21 cellular contexts compared by ENCODE assay signal in genomic region chr7:38550881-38551280, GRCh38.
A peak's percentile ranks its signal among the peaks of the same experiment; 100 is the strongest.
DNase-seq lines count a peak whose midpoint lies in the region; ATAC-seq, FAIRE-seq and TF ChIP-seq lines count a peak whose summit lies in the region.
"Had no signal": no experiment of that assay in that cellular context is flagged by ENCODE, and none has a peak within 500 bp of the region (broad histone marks: within the 10 kb centered on the region; RNA-seq: fewer than 3 reads in every experiment).

No MANE protein-coding gene starts in this region.

- H3F3A ChIP-seq in GM23338 (replicated peaks; ENCODE audit: low read depth): no peaks in the 10 kb centered on the region

- H3K9me3 Mint-ChIP-seq in GM23338 (no peaks in the 10 kb centered on the region), astrocyte (ENCODE audit: unreplicated experiment) (no peaks in the 10 kb centered on the region)

- H4K20me1 ChIP-seq in BLaER1: no peaks in the 10 kb centered on the region
- no peaks in the 10 kb centered on the region for H4K20me1 ChIP-seq in GM23338 (replicated peaks; ENCODE audit: insufficient read depth)
- no peaks in the 10 kb centered on the region for H4K20me1 ChIP-seq in astrocyte (ENCODE audit: insufficient read depth, low read length)

- FAIRE-seq in astrocyte (lab: Jason Lieb, UNC): peak; percentile 23
- FAIRE-seq: A549, GM19239 had no signal

- H3K27me3 Mint-ChIP-seq in GM23338 (ENCODE audit: insufficient read depth, low read depth, poor library complexity) (no peaks in the 10 kb centered on the region), astrocyte (ENCODE audit: low read depth, unreplicated experiment) (no peaks in the 10 kb centered on the region)

- no peaks in the 10 kb centered on the region for H3K9me3 ChIP-seq in BLaER1
- no peaks in the 10 kb centered on the region for H3K9me3 ChIP-seq in astrocyte (ENCODE audit: insufficient read depth, low read depth, low read length)
- H3K9me3 ChIP-seq: A549 had no signal

- TF ChIP-seq CTCF in GM23338 (conservative IDR thresholded peaks at IDR 0.05; ENCODE audit: low read depth in 2 of 2): no peak
- no peak for TF ChIP-seq CTCF in astrocyte (IDR thresholded peaks at IDR 0.05; ENCODE audit: insufficient read depth, low read depth, low read length)
- TF ChIP-seq CTCF in lower leg skin (IDR thresholded peaks at IDR 0.05): no peak

- H2AFZ ChIP-seq in GM23338 (no peak overlapping the region), astrocyte (ENCODE audit: low read depth, low read length) (no peak overlapping the region)

- H3K4me3 ChIP-seq in BLaER1 (no peak overlapping the region), GM23338 (no peak overlapping the region), astrocyte (ENCODE audit: insufficient read depth, low read depth, low read length) (no peak overlapping the region), lower leg skin (ENCODE audit: low read depth, poor library complexity, severe bottlenecking) (no peak overlapping the region)
- H3K4me3 ChIP-seq: A549 had no signal

- H3K4me1 Mint-ChIP-seq in GM23338 (peaks cover 15% of the 10 kb centered on the region), astrocyte (ENCODE audit: low read depth, unreplicated experiment) (no peaks in the 10 kb centered on the region)

- no peak for TF ChIP-seq POLR2A in lower leg skin (IDR thresholded peaks at IDR 0.05)

- H3K4me2 ChIP-seq in BLaER1 (peak overlapping the region; percentile 36), GM23338 (no peak overlapping the region), astrocyte (ENCODE audit: low read length) (no peak overlapping the region)
- H3K4me2 ChIP-seq: A549 had no signal

- H3K9ac ChIP-seq in BLaER1 (no peak overlapping the region), astrocyte (ENCODE audit: low read length) (no peak overlapping the region)

- no peak; the same call in 2 of the 3 replicates for ATAC-seq in GM23338
- ATAC-seq: A549, Panc1, Right ventricle myocardium inferior had no signal

- H3K27ac Mint-ChIP-seq in GM23338 (no peak overlapping the region), astrocyte (ENCODE audit: unreplicated experiment) (no peak overlapping the region)

- no peak overlapping the region for H3K27ac ChIP-seq in BLaER1
- no peak overlapping the region for H3K27ac ChIP-seq in GM23338 (ENCODE audit: low read depth)
- no peak overlapping the region for H3K27ac ChIP-seq in astrocyte (ENCODE audit: low read depth, low read length)
- H3K27ac ChIP-seq: A549 had no signal

- H3K36me3 Mint-ChIP-seq in GM23338 (ENCODE audit: low read depth) (no peaks in the 10 kb centered on the region), astrocyte (ENCODE audit: low read depth, unreplicated experiment) (no peaks in the 10 kb centered on the region)

- H3K79me2 ChIP-seq in GM23338 (replicated peaks; ENCODE audit: insufficient read depth): no peaks in the 10 kb centered on the region
- no peaks in the 10 kb centered on the region for H3K79me2 ChIP-seq in astrocyte (ENCODE audit: insufficient read depth, low read length)

- H3K36me3 ChIP-seq in BLaER1 (no peaks in the 10 kb centered on the region), GM23338 (ENCODE audit: insufficient read depth) (0 out of 2 replicates have a peak, but pooled peaks cover 3% of the 10 kb centered on the region), astrocyte (ENCODE audit: insufficient read depth, low read length) (no peaks in the 10 kb centered on the region)

- no peaks in the 10 kb centered on the region for H3K27me3 ChIP-seq in BLaER1
- H3K27me3 ChIP-seq in GM23338 (ENCODE audit: insufficient read depth): no peaks in the 10 kb centered on the region
- no peaks in the 10 kb centered on the region for H3K27me3 ChIP-seq in astrocyte (ENCODE audit: insufficient read depth, low read length)

- no peaks in the 10 kb centered on the region for H3K9me2 ChIP-seq in GM23338 (ENCODE audit: insufficient read depth)

- no peak overlapping the region for H3K4me3 Mint-ChIP-seq in GM23338
- no peak overlapping the region for H3K4me3 Mint-ChIP-seq in astrocyte (ENCODE audit: unreplicated experiment)

- DNase-seq in GM23338 (ENCODE audit: low spot score): peak; percentile 19
- peak; percentile 55 for DNase-seq in NCI-H2171 (lab: John Stamatoyannopoulos, UW)
- DNase-seq in astrocyte (ENCODE audit: low read depth): peak; percentile 2
- no peak for DNase-seq in mesenteric fat pad (ENCODE audit: low spot score)
- no peak for DNase-seq in activated gamma-delta T cell (lab: John Stamatoyannopoulos, UW)
- DNase-seq in GM19240 (ENCODE audit: insufficient read length, low spot score): no peak
- no peak for DNase-seq in lower leg skin (ENCODE audit: low spot score in 2 of 2)
- DNase-seq: C1 segment of cervical spinal cord, GDM1, GOT3, KBM-7, MV-4-11, NCI-H1417 treated with DMSO at 0.1 percent for 48 hours, NCI-H2029, NCI-H510A, SW 1271 had no signal

- WGBS in lower leg skin, 2 donors: 49 to 71% methylated on average over 2 of the region's 2 CpGs

- intact Hi-C loops in lower leg skin (cut with DNase I; ENCODE audit: low total_unique reads): no loop called here

- H3K4me1 ChIP-seq in BLaER1 (peaks cover 11% of the 10 kb centered on the region), GM23338 (ENCODE audit: insufficient read depth) (peaks cover 13% of the 10 kb centered on the region; the same call in 1 of the 2 replicates), astrocyte (ENCODE audit: insufficient read depth, low read length) (no peaks in the 10 kb centered on the region)
- H3K4me1 ChIP-seq: A549 had no signal

TF ChIP-seq in GM23338, 12 proteins besides CTCF, POLR2A, EP300 and RAD21 (continues in another document):
- TF ChIP-seq ETS1 (IDR thresholded peaks at IDR 0.05): no peak
- TF ChIP-seq STAT1 (IDR thresholded peaks at IDR 0.05; ENCODE audit: unreplicated experiment): no peak
- no peak for TF ChIP-seq REST (IDR thresholded peaks at IDR 0.05; ENCODE audit: unreplicated experiment)
- TF ChIP-seq EZH2 (IDR thresholded peaks at IDR 0.05; ENCODE audit: low read depth, unreplicated experiment): no peak
- no peak for TF ChIP-seq ZNF331 (CRISPR knock-in tag; IDR thresholded peaks at IDR 0.05; ENCODE audit: low read depth)
- no peak for TF ChIP-seq ZNF114 (CRISPR knock-in tag; IDR thresholded peaks at IDR 0.05)

Comparison
In these comparisons a context has a peak if more than half of its experiments do, and no peak if none do; other contexts are left out.
1. DNase-seq: peak in GM23338 (single experiment), NCI-H2171 (single experiment) and astrocyte (single experiment); none in mesenteric fat pad (single experiment), activated gamma-delta T cell (single experiment), GM19240 (single experiment) and lower leg skin (0 of 2).